ENCODE assay signal across 18 cellular contexts in genomic region chr3:114846252-114846651, GRCh38.
A peak's percentile ranks its signal among the peaks of the same experiment; 100 is the strongest.
DNase-seq lines count a peak whose midpoint lies in the region; ATAC-seq, FAIRE-seq and TF ChIP-seq lines count a peak whose summit lies in the region.
"Had no signal": no experiment of that assay in that cellular context is flagged by ENCODE, and none has a peak within 500 bp of the region (broad histone marks: within the 10 kb centered on the region; RNA-seq: fewer than 3 reads in every experiment).

No MANE protein-coding gene starts in this region.

- H3K4me3 ChIP-seq in bronchial epithelial cell (ENCODE audit: low read depth, low read length) (no peak overlapping the region), right lobe of liver (no peak overlapping the region), upper lobe of right lung (no peak overlapping the region)
- H3K4me3 ChIP-seq: esophagus squamous epithelium had no signal

- no peak overlapping the region for H3K27ac Mint-ChIP-seq in activated naive CD4-positive, alpha-beta T cell treated with anti-CD3 and anti-CD28 coated beads for 36 hours
- H3K27ac Mint-ChIP-seq: activated CD4-positive, alpha-beta memory T cell treated with anti-CD3 and anti-CD28 coated beads for 36 hours; activated naive CD4-positive, alpha-beta T cell treated with anti-CD3 and anti-CD28 coated beads, Interleukin-2, amount 50 U/mL, for 72 hours; activated T-cell treated with anti-CD3 and anti-CD28 coated beads, Interleukin-2, amount 50 U/mL, for 24 hours had no signal

- CTCF ChIA-PET in activated naive CD4-positive, alpha-beta T cell treated with anti-CD3 and anti-CD28 coated beads for 36 hours (lab: Charles Lee), result no interaction called here

- peak; percentile 7 for FAIRE-seq in bronchial epithelial cell (lab: Jason Lieb, UNC)
- FAIRE-seq: urothelium cell line had no signal

- H3K27ac ChIP-seq in right lobe of liver (peak overlapping the region; percentile 28 to 91 (median 80)), upper lobe of right lung (no peak overlapping the region)
- H3K27ac ChIP-seq: brain microvascular endothelial cell, esophagus squamous epithelium, RWPE1 had no signal

- H3K27me3 Mint-ChIP-seq in activated naive CD4-positive, alpha-beta T cell treated with anti-CD3 and anti-CD28 coated beads for 36 hours (ENCODE audit: low read depth), result no peaks in the 10 kb centered on the region
- H3K27me3 Mint-ChIP-seq: activated CD4-positive, alpha-beta memory T cell treated with anti-CD3 and anti-CD28 coated beads for 36 hours; activated T-cell treated with anti-CD3 and anti-CD28 coated beads, Interleukin-2, amount 50 U/mL, for 24 hours; CD8-positive, alpha-beta memory T cell had no signal

- ATAC-seq in right lobe of liver (peak; percentile 23 to 64 (median 50)), upper lobe of right lung (peak; percentile 55), HG03108 (IDR thresholded peaks at IDR 0.05; ENCODE audit: unreplicated experiment) (no peak)
- ATAC-seq: activated naive CD4-positive, alpha-beta T cell treated with anti-CD3 and anti-CD28 coated beads, Interleukin-2, amount 50 U/mL, for 72 hours had no signal

- H3K36me3 ChIP-seq in bronchial epithelial cell (ENCODE audit: control insufficient read depth, insufficient read depth, low read length) (no peaks in the 10 kb centered on the region), right lobe of liver (no peaks in the 10 kb centered on the region), upper lobe of right lung (no peaks in the 10 kb centered on the region)
- H3K36me3 ChIP-seq: brain microvascular endothelial cell, esophagus squamous epithelium had no signal

- H3K36me3 Mint-ChIP-seq in activated naive CD4-positive, alpha-beta T cell treated with anti-CD3 and anti-CD28 coated beads for 36 hours (ENCODE audit: low read depth), result no peaks in the 10 kb centered on the region
- H3K36me3 Mint-ChIP-seq: activated CD4-positive, alpha-beta memory T cell treated with anti-CD3 and anti-CD28 coated beads for 36 hours had no signal

- H3K9me3 Mint-ChIP-seq in activated naive CD4-positive, alpha-beta T cell treated with anti-CD3 and anti-CD28 coated beads for 36 hours, result no peaks in the 10 kb centered on the region
- H3K9me3 Mint-ChIP-seq: activated CD4-positive, alpha-beta memory T cell treated with anti-CD3 and anti-CD28 coated beads for 36 hours; activated naive CD4-positive, alpha-beta T cell treated with anti-CD3 and anti-CD28 coated beads, Interleukin-2, amount 50 U/mL, for 72 hours; activated T-cell treated with anti-CD3 and anti-CD28 coated beads, Interleukin-2, amount 50 U/mL, for 24 hours; CD8-positive, alpha-beta memory T cell had no signal

- no peak for TF ChIP-seq POLR2A in right lobe of liver (IDR thresholded peaks at IDR 0.05)

- H3K4me1 ChIP-seq in right lobe of liver (peaks cover 0 to 42% (median 16%) of the 10 kb centered on the region in 4 donors), upper lobe of right lung (peaks cover 5% of the 10 kb centered on the region)
- H3K4me1 ChIP-seq: esophagus squamous epithelium had no signal

- no peaks in the 10 kb centered on the region for H3K9me3 ChIP-seq in right lobe of liver
- no peaks in the 10 kb centered on the region for H3K9me3 ChIP-seq in upper lobe of right lung
- H3K9me3 ChIP-seq: esophagus squamous epithelium had no signal

- no peaks in the 10 kb centered on the region for H3K27me3 ChIP-seq in bronchial epithelial cell (ENCODE audit: control insufficient read depth, insufficient read depth, low read length)
- no peaks in the 10 kb centered on the region for H3K27me3 ChIP-seq in right lobe of liver
- no peaks in the 10 kb centered on the region for H3K27me3 ChIP-seq in upper lobe of right lung
- H3K27me3 ChIP-seq: brain microvascular endothelial cell, esophagus squamous epithelium had no signal

- intact Hi-C loops in right lobe of liver (cut with DNase I) (no loop called here), upper lobe of right lung (cut with DNase I) (no loop called here)
- intact Hi-C loops in activated naive CD4-positive, alpha-beta T cell treated with anti-CD3 and anti-CD28 coated beads for 36 hours (cut with micrococcal nuclease), result no loop called here

- DNase-seq in NCI-H748 (lab: John Stamatoyannopoulos, UW; ENCODE audit: unreplicated experiment), result peak; percentile 3
- no peak for DNase-seq in NCI-H748 treated with DMSO at 0.1 percent for 48 hours (lab: John Stamatoyannopoulos, UW)
- no peak for DNase-seq in bronchial epithelial cell (ENCODE audit: low read depth)
- no peak for DNase-seq in right lobe of liver
- peak; percentile 9 for DNase-seq in upper lobe of right lung
- no peak for DNase-seq in activated naive CD4-positive, alpha-beta T cell treated with anti-CD3 and anti-CD28 coated beads for 36 hours
- no peak for DNase-seq in stimulated activated CD4-positive, alpha-beta T cell treated with anti-CD3 and anti-CD28 coated beads, Interleukin-2, amount 100 ng/mL, for 48 hours
- DNase-seq: activated CD4-positive, alpha-beta memory T cell treated with anti-CD3 and anti-CD28 coated beads for 36 hours; activated T-cell treated with anti-CD3 and anti-CD28 coated beads, Interleukin-2, amount 50 U/mL, for 24 hours; brain microvascular endothelial cell; CD8-positive, alpha-beta memory T cell; esophagus squamous epithelium; NCI-H226; stimulated activated naive CD4-positive, alpha-beta T cell had no signal

- H3K4me3 Mint-ChIP-seq in activated naive CD4-positive, alpha-beta T cell treated with anti-CD3 and anti-CD28 coated beads for 36 hours, result no peak overlapping the region
- H3K4me3 Mint-ChIP-seq: activated CD4-positive, alpha-beta memory T cell treated with anti-CD3 and anti-CD28 coated beads for 36 hours; activated T-cell treated with anti-CD3 and anti-CD28 coated beads, Interleukin-2, amount 50 U/mL, for 24 hours; CD8-positive, alpha-beta memory T cell had no signal

- WGBS in right lobe of liver (ENCODE audit: insufficient coverage, low coverage, low lambda C conversion rate, missing lambda C conversion rate), result 71% methylated on average over 1 of the region's 1 CpG

- H3K4me1 Mint-ChIP-seq in activated naive CD4-positive, alpha-beta T cell treated with anti-CD3 and anti-CD28 coated beads for 36 hours (ENCODE audit: low read depth), result no peaks in the 10 kb centered on the region

- TF ChIP-seq CTCF in bronchial epithelial cell (IDR thresholded peaks at IDR 0.05; ENCODE audit: insufficient read depth, low read length, severe bottlenecking) (no peak), right lobe of liver (IDR thresholded peaks at IDR 0.05) (no peak), upper lobe of right lung (IDR thresholded peaks at IDR 0.05) (no peak)

Comparison
In these comparisons a context has a peak if more than half of its experiments do, and no peak if none do; other contexts are left out.
1. DNase-seq: peak in NCI-H748 (single experiment) and upper lobe of right lung (single experiment); none in NCI-H748 treated with DMSO at 0.1 percent for 48 hours (single experiment), bronchial epithelial cell (single experiment), right lobe of liver (0 of 3), activated naive CD4-positive, alpha-beta T cell treated with anti-CD3 and anti-CD28 coated beads for 36 hours (single experiment) and stimulated activated CD4-positive, alpha-beta T cell treated with anti-CD3 and anti-CD28 coated beads, Interleukin-2, amount 100 ng/mL, for 48 hours (0 of 2).